10 cellular contexts compared by ENCODE assay signal in the genomic region with DNA sequence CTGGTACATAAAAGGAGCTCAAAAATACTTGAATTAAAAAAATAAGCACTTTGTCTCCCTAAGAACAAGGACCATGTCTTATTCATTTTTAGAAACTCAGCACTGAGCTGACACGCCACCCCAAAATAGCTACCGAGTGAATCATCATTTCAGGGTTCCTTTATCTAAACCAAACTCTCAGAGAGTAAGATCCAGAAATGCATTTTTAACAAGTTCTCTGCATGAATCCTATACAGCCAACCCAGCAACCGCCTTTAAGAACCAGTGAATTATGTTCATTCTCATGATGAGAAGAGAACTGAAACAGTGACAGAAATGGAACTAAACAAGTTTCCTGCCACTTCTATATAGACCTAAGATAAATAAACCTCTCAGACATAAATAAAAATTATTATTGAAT. TPM values are rescaled to one million over a fixed set of nuclear protein-coding genes. Genes with fewer than 3 reads are reported as not detected.
DNase-seq lines count a peak whose midpoint lies in the region; ATAC-seq and TF ChIP-seq lines count a peak whose summit lies in the region.
"Had no signal": no experiment of that assay in that cellular context is flagged by ENCODE, and none has a peak within 500 bp of the region (broad histone marks: within the 10 kb centered on the region; RNA-seq: fewer than 3 reads in every experiment).

No MANE protein-coding gene starts in this region.

- H3F3A ChIP-seq in OCI-LY1 (ENCODE audit: insufficient read depth, low read length): no peaks in the 10 kb centered on the region

- H3K79me2 ChIP-seq in OCI-LY1 (ENCODE audit: insufficient read depth, low read length): peaks cover 100% of the 10 kb centered on the region

- no peaks in the 10 kb centered on the region for H3K27me3 Mint-ChIP-seq in activated naive CD8-positive, alpha-beta T cell treated with anti-CD3 and anti-CD28 coated beads, Interleukin-2, amount 50 U/mL, for 24 hours
- no peaks in the 10 kb centered on the region for H3K27me3 Mint-ChIP-seq in activated naive CD8-positive, alpha-beta T cell treated with anti-CD3 and anti-CD28 coated beads for 36 hours
- H3K27me3 Mint-ChIP-seq in stimulated activated naive B cell treated with anti-CD40 and anti-IgM and Interleukin-4, amounts not matched to agents 10 μg/mL and 1 μg/mL and 100 μg/mL, for 72 hours: no peaks in the 10 kb centered on the region
- H3K27me3 Mint-ChIP-seq: activated naive CD8-positive, alpha-beta T cell had no signal

- no peak for TF ChIP-seq CTCF in OCI-LY1 (IDR thresholded peaks at IDR 0.05; ENCODE audit: low read length)

- CTCF ChIA-PET in HEK293T (lab: Yijun Ruan, JAX): interaction anchor here (0.6 kb wide), 1 partner anchor 20 kb away, joined by 4 read pairs; no protein-coding TSS in a partner anchor

- H2AFZ ChIP-seq in OCI-LY1 (ENCODE audit: low read length): no peak overlapping the region

- H3K9me3 Mint-ChIP-seq in activated naive CD8-positive, alpha-beta T cell treated with anti-CD3 and anti-CD28 coated beads, Interleukin-2, amount 50 U/mL, for 24 hours: no peaks in the 10 kb centered on the region
- H3K9me3 Mint-ChIP-seq in activated naive CD8-positive, alpha-beta T cell treated with anti-CD3 and anti-CD28 coated beads for 36 hours: no peaks in the 10 kb centered on the region
- H3K9me3 Mint-ChIP-seq in stimulated activated naive B cell treated with anti-CD40 and anti-IgM and Interleukin-4, amounts not matched to agents 10 μg/mL and 1 μg/mL and 100 μg/mL, for 72 hours: peaks cover 0 to 2% of the 10 kb centered on the region in 2 donors

- peak overlapping the region; percentile 22; the same call in 1 of the 2 replicates for H3K4me2 ChIP-seq in OCI-LY1 (ENCODE audit: low read length)

- peak overlapping the region; percentile 30 for H3K27ac ChIP-seq in OCI-LY1 (ENCODE audit: low read depth, low read length, poor library complexity, severe bottlenecking)

- peaks cover 69% of the 10 kb centered on the region for H3K36me3 ChIP-seq in OCI-LY1 (ENCODE audit: insufficient read depth, low read length)

- ATAC-seq in activated naive CD8-positive, alpha-beta T cell treated with anti-CD3 and anti-CD28 coated beads, Interleukin-2, amount 50 U/mL, for 24 hours: peak; percentile 87
- peak; percentile 81 for ATAC-seq in HG02588 (IDR thresholded peaks at IDR 0.05; ENCODE audit: unreplicated experiment)
- ATAC-seq in stimulated activated naive B cell treated with anti-CD40 and anti-IgM and Interleukin-4, amounts not matched to agents 10 μg/mL and 1 μg/mL and 100 μg/mL, for 72 hours (replicated peaks): peak; percentile 68 to 85

- DNase-seq in activated naive CD8-positive, alpha-beta T cell treated with anti-CD3 and anti-CD28 coated beads, Interleukin-2, amount 50 U/mL, for 24 hours: no peak
- no peak for DNase-seq in activated naive CD8-positive, alpha-beta T cell treated with anti-CD3 and anti-CD28 coated beads for 36 hours
- no peak for DNase-seq in stimulated activated naive B cell treated with anti-CD40 and anti-IgM and Interleukin-4, amounts not matched to agents 10 μg/mL and 1 μg/mL and 100 μg/mL, for 72 hours
- DNase-seq in SK-N-DZ (ENCODE audit: low spot score) (no peak), HEK293T (ENCODE audit: extremely low spot score) (no peak), NCI-H2196 treated with DMSO at 0.1 percent for 48 hours (lab: John Stamatoyannopoulos, UW; ENCODE audit: unreplicated experiment) (no peak)
- DNase-seq: NCI-H2171 treated with DMSO at 0.1 percent for 48 hours had no signal

- H3K9me3 ChIP-seq in OCI-LY1 (ENCODE audit: low read length): no peaks in the 10 kb centered on the region

- peaks cover 50% of the 10 kb centered on the region for H3K4me1 ChIP-seq in OCI-LY1 (ENCODE audit: insufficient read depth, low read length, severe bottlenecking)

- no peak overlapping the region for H3K27ac Mint-ChIP-seq in activated naive CD8-positive, alpha-beta T cell treated with anti-CD3 and anti-CD28 coated beads, Interleukin-2, amount 50 U/mL, for 24 hours
- H3K27ac Mint-ChIP-seq in activated naive CD8-positive, alpha-beta T cell treated with anti-CD3 and anti-CD28 coated beads for 36 hours: no peak overlapping the region
- H3K27ac Mint-ChIP-seq in stimulated activated naive B cell treated with anti-CD40 and anti-IgM and Interleukin-4, amounts not matched to agents 10 μg/mL and 1 μg/mL and 100 μg/mL, for 72 hours: no peak overlapping the region
- H3K27ac Mint-ChIP-seq: activated naive CD8-positive, alpha-beta T cell had no signal

- POLR2A ChIA-PET in HEK293T (lab: Yijun Ruan, JAX): no interaction called here

- H3K36me3 Mint-ChIP-seq in activated naive CD8-positive, alpha-beta T cell treated with anti-CD3 and anti-CD28 coated beads, Interleukin-2, amount 50 U/mL, for 24 hours (ENCODE audit: low read depth): peaks cover 14% of the 10 kb centered on the region
- H3K36me3 Mint-ChIP-seq in activated naive CD8-positive, alpha-beta T cell treated with anti-CD3 and anti-CD28 coated beads for 36 hours: peaks cover 11% of the 10 kb centered on the region
- peaks cover 11 to 17% of the 10 kb centered on the region in 2 donors for H3K36me3 Mint-ChIP-seq in stimulated activated naive B cell treated with anti-CD40 and anti-IgM and Interleukin-4, amounts not matched to agents 10 μg/mL and 1 μg/mL and 100 μg/mL, for 72 hours

- peaks cover 28% of the 10 kb centered on the region for H3K4me1 Mint-ChIP-seq in activated naive CD8-positive, alpha-beta T cell treated with anti-CD3 and anti-CD28 coated beads, Interleukin-2, amount 50 U/mL, for 24 hours
- H3K4me1 Mint-ChIP-seq in activated naive CD8-positive, alpha-beta T cell treated with anti-CD3 and anti-CD28 coated beads for 36 hours: peaks cover 18% of the 10 kb centered on the region
- H3K4me1 Mint-ChIP-seq in stimulated activated naive B cell treated with anti-CD40 and anti-IgM and Interleukin-4, amounts not matched to agents 10 μg/mL and 1 μg/mL and 100 μg/mL, for 72 hours: peaks cover 11 to 22% of the 10 kb centered on the region in 2 donors

- no peak overlapping the region for H3K9ac ChIP-seq in OCI-LY1 (ENCODE audit: low read length)

- no peaks in the 10 kb centered on the region for H3K9me2 ChIP-seq in OCI-LY1 (ENCODE audit: low read depth, low read length)

- H4K20me1 ChIP-seq in OCI-LY1 (ENCODE audit: insufficient read depth, low read length): no peaks in the 10 kb centered on the region; the same call in 1 of the 2 replicates

- H3K4me3 ChIP-seq in OCI-LY1 (ENCODE audit: low read depth, low read length, poor library complexity, severe bottlenecking): no peak overlapping the region

- no peaks in the 10 kb centered on the region for H3K27me3 ChIP-seq in OCI-LY1 (ENCODE audit: insufficient read depth, low read length)

- H3K4me3 Mint-ChIP-seq in activated naive CD8-positive, alpha-beta T cell treated with anti-CD3 and anti-CD28 coated beads, Interleukin-2, amount 50 U/mL, for 24 hours: no peak overlapping the region
- H3K4me3 Mint-ChIP-seq in activated naive CD8-positive, alpha-beta T cell treated with anti-CD3 and anti-CD28 coated beads for 36 hours: no peak overlapping the region
- no peak overlapping the region for H3K4me3 Mint-ChIP-seq in stimulated activated naive B cell treated with anti-CD40 and anti-IgM and Interleukin-4, amounts not matched to agents 10 μg/mL and 1 μg/mL and 100 μg/mL, for 72 hours
- H3K4me3 Mint-ChIP-seq: activated naive CD8-positive, alpha-beta T cell had no signal

TF ChIP-seq in HEK293T, 16 proteins besides CTCF, POLR2A, EP300 and RAD21:
- TF ChIP-seq SP1 (IDR thresholded peaks at IDR 0.05): no peak
- TF ChIP-seq L3MBTL2 (conservative IDR thresholded peaks at IDR 0.05): no peak
- TF ChIP-seq TARDBP (IDR thresholded peaks at IDR 0.05): no peak
- TF ChIP-seq ZNF384 (IDR thresholded peaks at IDR 0.05): no peak
- no peak for TF ChIP-seq PKNOX1 (IDR thresholded peaks at IDR 0.05)
- TF ChIP-seq CTBP1 (IDR thresholded peaks at IDR 0.05; ENCODE audit: borderline replicate concordance): no peak
- no peak for TF ChIP-seq LEF1 (IDR thresholded peaks at IDR 0.05; ENCODE audit: borderline replicate concordance)
- no peak for TF ChIP-seq NFRKB (IDR thresholded peaks at IDR 0.05)
- no peak for TF ChIP-seq ARNT (IDR thresholded peaks at IDR 0.05)
- TF ChIP-seq ELF4 (IDR thresholded peaks at IDR 0.05): no peak
- no peak for TF ChIP-seq FOXA1 (IDR thresholded peaks at IDR 0.05)
- no peak for TF ChIP-seq FOXK2 (IDR thresholded peaks at IDR 0.05)
- TF ChIP-seq FOXM1 (IDR thresholded peaks at IDR 0.05; ENCODE audit: borderline replicate concordance): no peak
- TF ChIP-seq SUZ12 (IDR thresholded peaks at IDR 0.05): no peak
- TF ChIP-seq HDGF (IDR thresholded peaks at IDR 0.05; ENCODE audit: borderline replicate concordance): no peak
- TF ChIP-seq BHLHE40 (IDR thresholded peaks at IDR 0.05; ENCODE audit: borderline replicate concordance): no peak
TF ChIP-seq in HEK293T: peak in this region for 0.

RNA-seq across cellular contexts. Expression of gene C16orf87, which starts 8.7 kb away (rescaled TPM):
- 10 to 100 TPM; 16.5 to 17.9 TPM for total RNA-seq in activated naive CD8-positive, alpha-beta T cell treated with anti-CD3 and anti-CD28 coated beads for 36 hours
- 18.5 and 20.8 TPM in 2 replicates for polyA plus RNA-seq in SK-N-DZ (2014; cell fraction: cytosol; rRNA removed)
- 11.9 and 14.3 TPM in 2 replicates for polyA plus RNA-seq in SK-N-DZ (2014; cell fraction: nucleus; rRNA removed)
